21 cellular contexts compared by ENCODE assay signal in the genomic region with DNA sequence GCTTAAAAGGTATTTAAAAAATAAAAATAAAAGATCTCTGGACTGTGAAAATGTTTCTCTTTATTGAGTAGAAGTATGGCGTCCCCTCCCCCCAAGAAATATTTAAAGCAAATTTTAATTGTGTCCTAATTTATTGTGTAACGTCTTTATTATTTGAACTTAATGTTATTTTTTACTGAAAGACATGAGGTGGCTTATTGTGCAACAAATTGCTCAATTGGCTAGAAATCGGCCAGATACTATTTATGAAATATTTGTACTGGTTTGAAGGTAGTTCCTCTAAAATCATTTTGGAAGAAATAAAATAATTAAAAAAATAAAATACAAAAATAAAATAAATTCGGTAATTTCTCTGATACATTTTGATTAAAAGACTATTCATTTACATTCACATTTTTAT.
"Had no signal": no experiment of that assay in that cellular context is flagged by ENCODE, and none has a peak within 500 bp of the region (broad histone marks: within the 10 kb centered on the region; RNA-seq: fewer than 3 reads in every experiment).

No MANE protein-coding gene starts in this region.

- H3K27ac ChIP-seq: hepatocyte, ovary, psoas muscle, right atrium auricular region, upper lobe of right lung had no signal

- ATAC-seq: left ventricle myocardium superior; natural killer cell treated with Interleukin-12 subunit alpha and Interleukin-12 subunit beta and Interleukin-15 and Interleukin-18, amount 100 ng/mL, for 72 hours; psoas muscle; stimulated activated naive CD8-positive, alpha-beta T cell treated with anti-CD3 and anti-CD28 coated beads, Interleukin-15, Interleukin-2, amounts not matched to agents 100 U/mL and 50 U/mL, for 24 hours; T-helper 17 cell; upper lobe of right lung had no signal

- H3K36me3 ChIP-seq: ovary, right atrium auricular region, upper lobe of right lung had no signal

- H3K4me2 ChIP-seq: hepatocyte had no signal

- H3K4me1 ChIP-seq: psoas muscle, right atrium auricular region, upper lobe of right lung had no signal

- H3K4me3 ChIP-seq: hepatocyte, ovary, psoas muscle, right atrium auricular region, upper lobe of right lung had no signal

- H3K27me3 ChIP-seq: hepatocyte, ovary, right atrium auricular region, upper lobe of right lung had no signal

- H3K9me3 ChIP-seq: ovary, psoas muscle, right atrium auricular region, upper lobe of right lung had no signal

- DNase-seq: activated CD4-positive, alpha-beta memory T cell treated with anti-CD3 and anti-CD28 coated beads, Interleukin-2, amount 10 ng/mL, durations not matched to agents 7 days and 5 days; activated CD4-positive, alpha-beta T cell treated with anti-CD3 and anti-CD28 coated beads, Interleukin-2, amount 10 ng/mL, durations not matched to agents 24 days and 14 days; activated effector memory CD4-positive, alpha-beta T cell treated with anti-CD3 and anti-CD28 coated beads, Interleukin-2, amount 50 U/mL, for 16 hours; activated naive CD4-positive, alpha-beta T cell treated with anti-CD3 and anti-CD28 coated beads, Interleukin-2, amount 10 ng/mL, durations not matched to agents 7 days and 5 days; activated T-cell treated with anti-CD3 and anti-CD28 coated beads for 4 hours; effector CD4-positive, alpha-beta T cell; erythroblast; foreskin melanocyte; glutamatergic neuron; immature natural killer cell; left ventricle myocardium superior; ovary; stimulated activated CD4-positive, alpha-beta T cell treated with anti-CD3 and anti-CD28 coated beads, Interleukin-12 subunit alpha, Interleukin-12 subunit beta, amount 100 ng/mL, for 4 hours; stimulated activated CD4-positive, alpha-beta T cell treated with anti-CD3 and anti-CD28 coated beads, Interleukin-4, amount 100 ng/mL, for 4 hours; stimulated activated naive CD8-positive, alpha-beta T cell treated with anti-CD3 and anti-CD28 coated beads, Interleukin-15, Interleukin-2, amounts not matched to agents 100 U/mL and 50 U/mL, for 24 hours; T-helper 17 cell; upper lobe of right lung had no signal

- H2AFZ ChIP-seq: hepatocyte had no signal
